ENCODE assay signal across 33 cellular contexts in genomic region chr17:44232061-44232460, GRCh38. TPM values are rescaled to one million over a fixed set of nuclear protein-coding genes. Genes with fewer than 3 reads are reported as not detected.
A peak's percentile ranks its signal among the peaks of the same experiment; 100 is the strongest.
DNase-seq lines count a peak whose midpoint lies in the region; ATAC-seq, FAIRE-seq and TF ChIP-seq lines count a peak whose summit lies in the region.
"Had no signal": no experiment of that assay in that cellular context is flagged by ENCODE, and none has a peak within 500 bp of the region (broad histone marks: within the 10 kb centered on the region; RNA-seq: fewer than 3 reads in every experiment).

No MANE protein-coding gene starts in this region.

- H3K36me3 ChIP-seq in HEK293 (ENCODE audit: control insufficient read depth in 2 of 2, insufficient read depth in 1 of 2, low read length in 2 of 2) (no peaks in the 10 kb centered on the region), HepG2 (replicated peaks in 1 of 2; ENCODE audit: control insufficient read depth in 1 of 2, insufficient read depth in 2 of 2, low read length in 2 of 2) (no peaks in the 10 kb centered on the region)
- H3K36me3 ChIP-seq: BE2C, BLaER1 had no signal

- DNase-seq in T-helper 17 cell (no peak), HepG2 (ENCODE audit: low spot score) (no peak), D341Med (ENCODE audit: low spot score) (no peak), NCI-H226 (no peak)
- DNase-seq in activated CD8-positive, alpha-beta T cell treated with anti-CD3 and anti-CD28 coated beads for 36 hours = no peak
- DNase-seq: 8988T; ACHN; BE2C; C1 segment of cervical spinal cord; CD4-positive, alpha-beta memory T cell; CD4-positive, CD25-positive, alpha-beta regulatory T cell; CD8-positive, alpha-beta memory T cell; COR-L47; DMS 273 treated with DMSO at 0.1 percent for 48 hours; DMS153; DMS53; DMS79; DND-41; EL; GDM1 had no signal

- in situ Hi-C loops in HepG2 (cut with HindIII; ENCODE audit: extremely low pct_ligation_motif_present, low pct_unique_long_range_greater_than_20kb) = no loop called here

- 15% methylated on average over 7 of the region's 7 CpGs for WGBS in HepG2 (ENCODE audit: low lambda C conversion rate)

- CTCF ChIA-PET in HEK293 (lab: Yijun Ruan, JAX) (interaction anchor here (2.5 kb wide), 1 partner anchor 12 kb away, joined by 11 read pairs; the partner anchor contains the start of gene UBTF), HepG2 (lab: Yijun Ruan, JAX; ENCODE audit: low intra/inter-chr PET ratio, low total read pairs) (no interaction called here)
- CTCF ChIA-PET in activated CD8-positive, alpha-beta T cell treated with anti-CD3 and anti-CD28 coated beads for 36 hours (lab: Charles Lee) = interaction anchor here (2.4 kb wide), 1 partner anchor 99 kb away, joined by 5 read pairs; no protein-coding TSS in a partner anchor

- H4K20me1 ChIP-seq in HepG2 (ENCODE audit: insufficient read depth, low read length) = no peaks in the 10 kb centered on the region
- H4K20me1 ChIP-seq: BLaER1 had no signal

- no peak for TF ChIP-seq CTCF in HEK293 (tag by site-specific recombination; IDR thresholded peaks at IDR 0.05)
- TF ChIP-seq CTCF in HepG2 (CRISPR knock-in tag; IDR thresholded peaks at IDR 0.05) = no peak
- TF ChIP-seq CTCF in activated CD8-positive, alpha-beta T cell treated with anti-CD3 and anti-CD28 coated beads for 36 hours (IDR thresholded peaks at IDR 0.05) = no peak

- no peaks in the 10 kb centered on the region for H3K36me3 Mint-ChIP-seq in T-helper 17 cell (ENCODE audit: low read depth)
- no peaks in the 10 kb centered on the region for H3K36me3 Mint-ChIP-seq in activated CD8-positive, alpha-beta T cell treated with anti-CD3 and anti-CD28 coated beads for 36 hours (ENCODE audit: low read depth)
- H3K36me3 Mint-ChIP-seq: CD14-positive monocyte; CD4-positive, alpha-beta memory T cell; CD4-positive, CD25-positive, alpha-beta regulatory T cell; CD8-positive, alpha-beta memory T cell had no signal

- intact Hi-C loops in HepG2 (cut with micrococcal nuclease; ENCODE audit: unreplicated experiment) = no loop called here
- intact Hi-C loops in activated CD8-positive, alpha-beta T cell treated with anti-CD3 and anti-CD28 coated beads for 36 hours (cut with micrococcal nuclease) = no loop called here

- no peak overlapping the region for H3K4me3 Mint-ChIP-seq in T-helper 17 cell
- H3K4me3 Mint-ChIP-seq in activated CD8-positive, alpha-beta T cell treated with anti-CD3 and anti-CD28 coated beads for 36 hours = no peak overlapping the region
- H3K4me3 Mint-ChIP-seq: CD14-positive monocyte; CD4-positive, alpha-beta memory T cell; CD4-positive, CD25-positive, alpha-beta regulatory T cell; CD8-positive, alpha-beta memory T cell had no signal

- TF ChIP-seq POLR2A in HepG2 (IDR thresholded peaks at IDR 0.05; ENCODE audit: insufficient read depth in 1 of 2, low read depth in 2 of 2, low read length in 2 of 2) = no peak

- no TSS peak for BruUV-seq in HepG2 (replicated peaks; lab: Mats Ljungman, UMichigan)

- no peak overlapping the region for H3K9ac ChIP-seq in HepG2 (ENCODE audit: insufficient read depth, low read depth, low read length)
- H3K9ac ChIP-seq: BLaER1 had no signal

- ATAC-seq in T-helper 17 cell (no peak), HepG2 (no peak), HG02884 (IDR thresholded peaks at IDR 0.05; ENCODE audit: unreplicated experiment) (no peak)
- ATAC-seq in activated CD8-positive, alpha-beta T cell treated with anti-CD3 and anti-CD28 coated beads for 36 hours = no peak
- ATAC-seq: GM12878 had no signal

- peak overlapping the region; percentile 34 for H3K27ac Mint-ChIP-seq in T-helper 17 cell
- H3K27ac Mint-ChIP-seq in activated CD8-positive, alpha-beta T cell treated with anti-CD3 and anti-CD28 coated beads for 36 hours = no peak overlapping the region
- H3K27ac Mint-ChIP-seq: CD14-positive monocyte; CD4-positive, alpha-beta memory T cell; CD4-positive, CD25-positive, alpha-beta regulatory T cell had no signal

- H3K4me3 ChIP-seq in HEK293 (ENCODE audit: low read depth, low read length) (no peak overlapping the region), HepG2 (replicated peaks in 1 of 3; ENCODE audit: insufficient read depth in 1 of 3, low read depth in 2 of 3, low read length in 3 of 3) (no peak overlapping the region)
- H3K4me3 ChIP-seq: BLaER1, GM12878 had no signal

- no peak for FAIRE-seq in HepG2 (lab: Jason Lieb, UNC)
- FAIRE-seq: A204.1, GM12878, GM12892, GM18507, GM19239 had no signal

- peaks cover 6% of the 10 kb centered on the region for H3K4me1 Mint-ChIP-seq in T-helper 17 cell
- H3K4me1 Mint-ChIP-seq in activated CD8-positive, alpha-beta T cell treated with anti-CD3 and anti-CD28 coated beads for 36 hours (ENCODE audit: low read depth) = peaks cover 6% of the 10 kb centered on the region

- no peaks in the 10 kb centered on the region for H3K9me3 Mint-ChIP-seq in activated CD8-positive, alpha-beta T cell treated with anti-CD3 and anti-CD28 coated beads for 36 hours
- H3K9me3 Mint-ChIP-seq: CD4-positive, alpha-beta memory T cell; CD4-positive, CD25-positive, alpha-beta regulatory T cell; CD8-positive, alpha-beta memory T cell had no signal

- H3K79me2 ChIP-seq in HepG2 (ENCODE audit: insufficient read depth, low read length) = no peaks in the 10 kb centered on the region

- H3K27ac ChIP-seq in HEK293 (ENCODE audit: extremely low read depth, low read depth, low read length) (no peak overlapping the region), HepG2 (ENCODE audit: extremely low read length, insufficient read depth, low read length) (no peak overlapping the region)
- H3K27ac ChIP-seq: BLaER1 had no signal

- peaks cover 5% of the 10 kb centered on the region for H3K27me3 Mint-ChIP-seq in T-helper 17 cell
- H3K27me3 Mint-ChIP-seq in activated CD8-positive, alpha-beta T cell treated with anti-CD3 and anti-CD28 coated beads for 36 hours = no peaks in the 10 kb centered on the region

- no peak for TF ChIP-seq RAD21 in HepG2 (CRISPR knock-in tag; IDR thresholded peaks at IDR 0.05)

- TF ChIP-seq EP300 in HepG2 (IDR thresholded peaks at IDR 0.05; ENCODE audit: low read depth in 2 of 2, low read length in 2 of 2) = no peak
- no peak for TF ChIP-seq EP300 in HepG2 (CRISPR knock-in tag; IDR thresholded peaks at IDR 0.05; ENCODE audit: borderline replicate concordance)

- H2AFZ ChIP-seq in HepG2 (ENCODE audit: low read length) = no peak overlapping the region

- POLR2A ChIA-PET in HEK293 (lab: Yijun Ruan, JAX) = no interaction called here
- POLR2A ChIA-PET in HepG2 (lab: Yijun Ruan, JAX) = interaction anchor here (0.6 kb wide), 1 partner anchor 10 kb away, joined by 4 read pairs; no protein-coding TSS in a partner anchor
- POLR2A ChIA-PET in activated CD8-positive, alpha-beta T cell treated with anti-CD3 and anti-CD28 coated beads for 36 hours (lab: Charles Lee) = no interaction called here

- H3K4me2 ChIP-seq in HepG2 (ENCODE audit: low read depth, low read length) = no peak overlapping the region
- H3K4me2 ChIP-seq: BLaER1 had no signal

- no peaks in the 10 kb centered on the region for H3K9me3 ChIP-seq in HEK293 (ENCODE audit: control insufficient read depth, insufficient read depth, low read depth, low read length)
- H3K9me3 ChIP-seq in T-helper 17 cell (ENCODE audit: control insufficient read depth, low read length, poor library complexity, severe bottlenecking) = no peaks in the 10 kb centered on the region
- H3K9me3 ChIP-seq in HepG2 (ENCODE audit: low read length) = no peaks in the 10 kb centered on the region
- H3K9me3 ChIP-seq: BE2C, BLaER1 had no signal

- H3K27me3 ChIP-seq in HepG2 (ENCODE audit: control insufficient read depth in 1 of 2, insufficient read depth in 2 of 2, low read length in 2 of 2) = peaks cover 0 to 40% of the 10 kb centered on the region in 2 experiments; a peak in 3 of 5 replicates
- H3K27me3 ChIP-seq: BE2C, BLaER1 had no signal

- H3K4me1 ChIP-seq in HEK293 (ENCODE audit: control insufficient read depth, insufficient read depth, low read length) (peaks cover 10% of the 10 kb centered on the region), HepG2 (ENCODE audit: insufficient read depth, low read length) (no peaks in the 10 kb centered on the region)
- H3K4me1 ChIP-seq: BE2C had no signal

RNA-seq across cellular contexts. Expression of gene UBTF, which starts 12.6 kb away (rescaled TPM):
- 100 to 1,000 TPM; 121 to 140 TPM for total RNA-seq in T-helper 17 cell
- total RNA-seq in HepG2 (2016; rRNA removed; fragmentation: Illumina TruSeq; extraction: Trizol) = 52.1 and 60.9 TPM in 2 replicates
- 13.2 and 14.5 TPM in 2 replicates for total RNA-seq in HepG2 (2016; cell fraction: cytosol; rRNA removed; fragmentation: Illumina TruSeq; extraction: Trizol; ENCODE audit: low read depth)
- total RNA-seq in HepG2 (2016; cell fraction: insoluble cytoplasmic fraction; rRNA removed; fragmentation: Illumina TruSeq; extraction: Trizol) = 46.2 and 61.5 TPM in 2 replicates
- total RNA-seq in HepG2 (2016; cell fraction: membrane; rRNA removed; fragmentation: Illumina TruSeq; extraction: Trizol) = 33.7 and 33.9 TPM in 2 replicates
- 43.5 and 47.5 TPM in 2 replicates for total RNA-seq in HepG2 (2016; cell fraction: nucleus; rRNA removed; fragmentation: Illumina TruSeq; extraction: Trizol)
- 15.2 and 16.1 TPM in 2 replicates for polyA plus RNA-seq in HepG2 (2011; rRNA removed)
- 9.1 and 10.0 TPM in 2 replicates for polyA plus RNA-seq in HepG2 (2011; cell fraction: cytosol; rRNA removed)
- 35.4 and 41.3 TPM in 2 replicates for polyA plus RNA-seq in HepG2 (2011; cell fraction: nucleus; rRNA removed)
- 27.8 and 33.4 TPM in 2 replicates for polyA plus RNA-seq in HepG2 (2012)
- 8.6 and 8.7 TPM in 2 replicates for polyA plus RNA-seq in HepG2 (2016; cell fraction: cytosol; fragmentation: Illumina TruSeq; extraction: Trizol; ENCODE audit: low read depth)
- 57.4 and 68.3 TPM in 2 replicates for polyA plus RNA-seq in HepG2 (2016; cell fraction: insoluble cytoplasmic fraction; fragmentation: Illumina TruSeq; extraction: Trizol; ENCODE audit: low read depth)
- polyA plus RNA-seq in HepG2 (2016; cell fraction: membrane; fragmentation: Illumina TruSeq; extraction: Trizol; ENCODE audit: low read depth) = 21.7 and 23.2 TPM in 2 replicates
- 93.7 and 94.2 TPM in 2 replicates for polyA plus RNA-seq in HepG2 (2016; cell fraction: nucleus; fragmentation: Illumina TruSeq; extraction: Trizol; ENCODE audit: insufficient read depth, low read depth)
- 11.5 and 30.7 TPM in 2 replicates for polyA minus RNA-seq in HepG2 (2011; rRNA and poly(A)+ RNA removed; ENCODE audit: low replicate concordance)
- polyA minus RNA-seq in HepG2 (2011; cell fraction: cytosol; rRNA and poly(A)+ RNA removed) = 8.2 and 9.9 TPM in 2 replicates
- 29.7 and 33.2 TPM in 2 replicates for polyA minus RNA-seq in HepG2 (2011; cell fraction: nucleus; rRNA and poly(A)+ RNA removed)
- total RNA-seq in activated CD8-positive, alpha-beta T cell treated with anti-CD3 and anti-CD28 coated beads for 36 hours = 100 to 1,000 TPM; 129 to 135 TPM

RNA-seq across cellular contexts. Expression of gene ATXN7L3, which starts 32.4 kb away (rescaled TPM):
- total RNA-seq in T-helper 17 cell (10 to 100 TPM; 97.1 to 97.5 TPM), HepG2 (2016; rRNA removed; fragmentation: Illumina TruSeq; extraction: Trizol) (45.7 and 59.1 TPM in 2 replicates)
- 12.2 and 14.1 TPM in 2 replicates for total RNA-seq in HepG2 (2016; cell fraction: cytosol; rRNA removed; fragmentation: Illumina TruSeq; extraction: Trizol; ENCODE audit: low read depth)
- total RNA-seq in HepG2 (2016; cell fraction: insoluble cytoplasmic fraction; rRNA removed; fragmentation: Illumina TruSeq; extraction: Trizol) = 42.7 and 60.0 TPM in 2 replicates
- 45.9 and 46.8 TPM in 2 replicates for total RNA-seq in HepG2 (2016; cell fraction: membrane; rRNA removed; fragmentation: Illumina TruSeq; extraction: Trizol)
- total RNA-seq in HepG2 (2016; cell fraction: nucleus; rRNA removed; fragmentation: Illumina TruSeq; extraction: Trizol) = 42.7 and 44.6 TPM in 2 replicates
- polyA plus RNA-seq in HepG2 (2011; rRNA removed) = 44.5 and 49.3 TPM in 2 replicates
- polyA plus RNA-seq in HepG2 (2011; cell fraction: cytosol; rRNA removed) = 39.5 and 41.0 TPM in 2 replicates
- 121 and 131 TPM in 2 replicates for polyA plus RNA-seq in HepG2 (2011; cell fraction: nucleus; rRNA removed)
- 37.8 and 38.4 TPM in 2 replicates for polyA plus RNA-seq in HepG2 (2012)
- 7.6 and 9.2 TPM in 2 replicates for polyA plus RNA-seq in HepG2 (2016; cell fraction: cytosol; fragmentation: Illumina TruSeq; extraction: Trizol; ENCODE audit: low read depth)
- 50.4 and 54.3 TPM in 2 replicates for polyA plus RNA-seq in HepG2 (2016; cell fraction: insoluble cytoplasmic fraction; fragmentation: Illumina TruSeq; extraction: Trizol; ENCODE audit: low read depth)
- polyA plus RNA-seq in HepG2 (2016; cell fraction: membrane; fragmentation: Illumina TruSeq; extraction: Trizol; ENCODE audit: low read depth) = 32.8 and 36.7 TPM in 2 replicates
- polyA plus RNA-seq in HepG2 (2016; cell fraction: nucleus; fragmentation: Illumina TruSeq; extraction: Trizol; ENCODE audit: insufficient read depth, low read depth) = 81.5 and 96.7 TPM in 2 replicates
- polyA minus RNA-seq in HepG2 (2011; rRNA and poly(A)+ RNA removed; ENCODE audit: low replicate concordance) = 65.3 and 85.1 TPM in 2 replicates
- polyA minus RNA-seq in HepG2 (2011; cell fraction: cytosol; rRNA and poly(A)+ RNA removed) = 25.4 and 26.4 TPM in 2 replicates
- 47.9 and 72.6 TPM in 2 replicates for polyA minus RNA-seq in HepG2 (2011; cell fraction: nucleus; rRNA and poly(A)+ RNA removed)
- total RNA-seq in activated CD8-positive, alpha-beta T cell treated with anti-CD3 and anti-CD28 coated beads for 36 hours = 10 to 100 TPM; 58.1 to 62.3 TPM

RNA-seq across cellular contexts. Expression of gene SLC4A1, which starts 35.9 kb away (rescaled TPM):
- total RNA-seq in T-helper 17 cell (not detected), HepG2 (2016; rRNA removed; fragmentation: Illumina TruSeq; extraction: Trizol) (not detected in 2 replicates)
- total RNA-seq in HepG2 (2016; cell fraction: cytosol; rRNA removed; fragmentation: Illumina TruSeq; extraction: Trizol; ENCODE audit: low read depth) = not detected in 2 replicates
- not detected in 2 replicates for total RNA-seq in HepG2 (2016; cell fraction: insoluble cytoplasmic fraction; rRNA removed; fragmentation: Illumina TruSeq; extraction: Trizol)
- total RNA-seq in HepG2 (2016; cell fraction: membrane; rRNA removed; fragmentation: Illumina TruSeq; extraction: Trizol) = not detected in 2 replicates
- total RNA-seq in HepG2 (2016; cell fraction: nucleus; rRNA removed; fragmentation: Illumina TruSeq; extraction: Trizol) = not detected in 2 replicates
- 0.01 TPM in 1 of 2 replicates, not detected in the other for polyA plus RNA-seq in HepG2 (2011; rRNA removed)
- polyA plus RNA-seq in HepG2 (2011; cell fraction: cytosol; rRNA removed) = not detected in 2 replicates
- polyA plus RNA-seq in HepG2 (2011; cell fraction: nucleus; rRNA removed) = 0.03 TPM in 1 of 2 replicates, not detected in the other
- polyA plus RNA-seq in HepG2 (2012) = not detected in 2 replicates
- polyA plus RNA-seq in HepG2 (2016; cell fraction: cytosol; fragmentation: Illumina TruSeq; extraction: Trizol; ENCODE audit: low read depth) = not detected in 2 replicates
- polyA plus RNA-seq in HepG2 (2016; cell fraction: insoluble cytoplasmic fraction; fragmentation: Illumina TruSeq; extraction: Trizol; ENCODE audit: low read depth) = not detected in 2 replicates
- polyA plus RNA-seq in HepG2 (2016; cell fraction: membrane; fragmentation: Illumina TruSeq; extraction: Trizol; ENCODE audit: low read depth) = not detected in 2 replicates
- polyA plus RNA-seq in HepG2 (2016; cell fraction: nucleus; fragmentation: Illumina TruSeq; extraction: Trizol; ENCODE audit: insufficient read depth, low read depth) = not detected in 2 replicates
- polyA minus RNA-seq in HepG2 (2011; rRNA and poly(A)+ RNA removed; ENCODE audit: low replicate concordance) = not detected in 2 replicates
- not detected in 2 replicates for polyA minus RNA-seq in HepG2 (2011; cell fraction: cytosol; rRNA and poly(A)+ RNA removed)
- not detected in 2 replicates for polyA minus RNA-seq in HepG2 (2011; cell fraction: nucleus; rRNA and poly(A)+ RNA removed)
- total RNA-seq in activated CD8-positive, alpha-beta T cell treated with anti-CD3 and anti-CD28 coated beads for 36 hours = not detected
- total RNA-seq: A673; CD4-positive, alpha-beta memory T cell; CD4-positive, CD25-positive, alpha-beta regulatory T cell; CD8-positive, alpha-beta memory T cell; Daoy; G401; GM12878 had no signal
- polyA plus RNA-seq: AG04450; CD4-positive, alpha-beta memory T cell; CD4-positive, CD25-positive, alpha-beta regulatory T cell; CD8-positive, alpha-beta memory T cell had no signal

RNA-seq across cellular contexts. Expression of gene TMUB2, which starts 45.3 kb away (rescaled TPM):
- 10 to 100 TPM; 52.2 to 53.1 TPM for total RNA-seq in T-helper 17 cell
- 18.7 and 26.9 TPM in 2 replicates for total RNA-seq in HepG2 (2016; rRNA removed; fragmentation: Illumina TruSeq; extraction: Trizol)
- total RNA-seq in HepG2 (2016; cell fraction: cytosol; rRNA removed; fragmentation: Illumina TruSeq; extraction: Trizol; ENCODE audit: low read depth) = 9.7 and 10.5 TPM in 2 replicates
- 17.2 and 28.2 TPM in 2 replicates for total RNA-seq in HepG2 (2016; cell fraction: insoluble cytoplasmic fraction; rRNA removed; fragmentation: Illumina TruSeq; extraction: Trizol)
- 18.3 and 23.2 TPM in 2 replicates for total RNA-seq in HepG2 (2016; cell fraction: membrane; rRNA removed; fragmentation: Illumina TruSeq; extraction: Trizol)
- total RNA-seq in HepG2 (2016; cell fraction: nucleus; rRNA removed; fragmentation: Illumina TruSeq; extraction: Trizol) = 23.0 and 27.8 TPM in 2 replicates
- polyA plus RNA-seq in HepG2 (2011; rRNA removed) = 50.8 and 55.5 TPM in 2 replicates
- 41.4 and 47.9 TPM in 2 replicates for polyA plus RNA-seq in HepG2 (2011; cell fraction: cytosol; rRNA removed)
- 102 and 118 TPM in 2 replicates for polyA plus RNA-seq in HepG2 (2011; cell fraction: nucleus; rRNA removed)
- polyA plus RNA-seq in HepG2 (2012) = 22.8 and 25.7 TPM in 2 replicates
- polyA plus RNA-seq in HepG2 (2016; cell fraction: cytosol; fragmentation: Illumina TruSeq; extraction: Trizol; ENCODE audit: low read depth) = 8.4 and 10.1 TPM in 2 replicates
- polyA plus RNA-seq in HepG2 (2016; cell fraction: insoluble cytoplasmic fraction; fragmentation: Illumina TruSeq; extraction: Trizol; ENCODE audit: low read depth) = 19.7 and 21.2 TPM in 2 replicates
- 18.3 and 18.4 TPM in 2 replicates for polyA plus RNA-seq in HepG2 (2016; cell fraction: membrane; fragmentation: Illumina TruSeq; extraction: Trizol; ENCODE audit: low read depth)
- polyA plus RNA-seq in HepG2 (2016; cell fraction: nucleus; fragmentation: Illumina TruSeq; extraction: Trizol; ENCODE audit: insufficient read depth, low read depth) = 62.7 and 64.3 TPM in 2 replicates
- polyA minus RNA-seq in HepG2 (2011; rRNA and poly(A)+ RNA removed; ENCODE audit: low replicate concordance) = 28.1 and 44.6 TPM in 2 replicates
- 13.8 and 15.3 TPM in 2 replicates for polyA minus RNA-seq in HepG2 (2011; cell fraction: cytosol; rRNA and poly(A)+ RNA removed)
- 21.1 and 21.4 TPM in 2 replicates for polyA minus RNA-seq in HepG2 (2011; cell fraction: nucleus; rRNA and poly(A)+ RNA removed)
- 10 to 100 TPM; 17.5 TPM for total RNA-seq in activated CD8-positive, alpha-beta T cell treated with anti-CD3 and anti-CD28 coated beads for 36 hours

Comparison
In these comparisons a context has a peak if more than half of its experiments do, and no peak if none do; other contexts are left out.
1. Of the 63 proteins assayed by ChIP-seq in both HepG2 and HEK293: peak only in HepG2: ZNF362; only in HEK293: ZNF558; in both: none; in neither: 61.